In genomic region chr11:18050853-18051252, GRCh38 we compare ENCODE assay signal across 22 cellular contexts.
"Had no signal": no experiment of that assay in that cellular context is flagged by ENCODE, and none has a peak within 500 bp of the region (broad histone marks: within the 10 kb centered on the region; RNA-seq: fewer than 3 reads in every experiment).

No MANE protein-coding gene starts in this region.

- H3K4me1 Mint-ChIP-seq: activated CD8-positive, alpha-beta memory T cell treated with anti-CD3 and anti-CD28 coated beads, Interleukin-2, amount 10 ng/mL, durations not matched to agents 7 days and 5 days; activated naive CD4-positive, alpha-beta T cell treated with anti-CD3 and anti-CD28 coated beads, Interleukin-2, amount 50 U/mL, for 24 hours; WTC11 had no signal

- ATAC-seq: activated CD8-positive, alpha-beta memory T cell treated with anti-CD3 and anti-CD28 coated beads, Interleukin-2, amount 10 ng/mL, durations not matched to agents 7 days and 5 days; WTC11 had no signal

- H3K36me3 Mint-ChIP-seq: activated CD8-positive, alpha-beta memory T cell treated with anti-CD3 and anti-CD28 coated beads, Interleukin-2, amount 10 ng/mL, durations not matched to agents 7 days and 5 days; WTC11 had no signal

- DNase-seq: activated CD4-positive, alpha-beta T cell treated with anti-CD3 and anti-CD28 coated beads for 48 hours; activated CD4-positive, alpha-beta T cell treated with anti-CD3 and anti-CD28 coated beads, Interleukin-2, amount 50 U/mL, for 48 hours; activated CD4-positive, CD25-positive, alpha-beta regulatory T cell treated with anti-CD3 and anti-CD28 coated beads, Interleukin-2, amount 50 U/mL, for 72 hours; activated CD8-positive, alpha-beta memory T cell treated with anti-CD3 and anti-CD28 coated beads, Interleukin-2, amount 10 ng/mL, durations not matched to agents 7 days and 5 days; activated effector memory CD4-positive, alpha-beta T cell treated with Interleukin-2 at 50 U/mL for 16 hours; activated naive CD4-positive, alpha-beta T cell; activated T-cell treated with anti-CD3 and anti-CD28 coated beads, Interleukin-2, amount 50 U/mL, for 24 hours; aorta; central memory CD4-positive, alpha-beta T cell; MM.1S; NCI-H1105; NCI-H1436; NCI-H1694 treated with DMSO at 0.1 percent for 48 hours; NCI-H2029 treated with DMSO at 0.1 percent for 48 hours; NCI-H345; NCI-H510A treated with DMSO at 0.1 percent for 48 hours; NCI-H69; NK-92 treated with Interleukin-12 subunit alpha and Interleukin-12 subunit beta, amount 100 ng/mL, for 24 hours had no signal

- H3K27ac Mint-ChIP-seq: activated CD8-positive, alpha-beta memory T cell treated with anti-CD3 and anti-CD28 coated beads, Interleukin-2, amount 10 ng/mL, durations not matched to agents 7 days and 5 days; activated naive CD4-positive, alpha-beta T cell treated with anti-CD3 and anti-CD28 coated beads, Interleukin-2, amount 50 U/mL, for 24 hours; activated T-cell treated with anti-CD3 and anti-CD28 coated beads, Interleukin-2, amount 50 U/mL, for 24 hours; activated T-helper 1 cell treated with anti-CD3 and anti-CD28 coated beads, Interleukin-12 subunit alpha, Interleukin-12 subunit beta, Interleukin-2, Interleukin-4 antibody, amounts not matched to agents 30 ng/mL and 10 ng/mL and 1 ng/mL, durations not matched to agents 14 hours and 24 hours and 36 hours; T-helper 1 cell treated with Interleukin-12 subunit alpha and Interleukin-12 subunit beta and Interleukin-4 antibody, amounts not matched to agents 30 μg/mL and 1 μg/mL, for 36 hours; WTC11 had no signal

- H3K9me3 Mint-ChIP-seq: activated T-cell treated with anti-CD3 and anti-CD28 coated beads, Interleukin-2, amount 50 U/mL, for 24 hours; activated T-helper 1 cell treated with anti-CD3 and anti-CD28 coated beads, Interleukin-12 subunit alpha, Interleukin-12 subunit beta, Interleukin-2, Interleukin-4 antibody, amounts not matched to agents 30 ng/mL and 10 ng/mL and 1 ng/mL, durations not matched to agents 14 hours and 24 hours and 36 hours; T-helper 1 cell treated with Interleukin-12 subunit alpha and Interleukin-12 subunit beta and Interleukin-4 antibody, amounts not matched to agents 30 μg/mL and 1 μg/mL, for 36 hours; WTC11 had no signal

- H3K4me3 Mint-ChIP-seq: activated CD8-positive, alpha-beta memory T cell treated with anti-CD3 and anti-CD28 coated beads, Interleukin-2, amount 10 ng/mL, durations not matched to agents 7 days and 5 days; activated naive CD4-positive, alpha-beta T cell treated with anti-CD3 and anti-CD28 coated beads, Interleukin-2, amount 50 U/mL, for 24 hours; activated T-cell treated with anti-CD3 and anti-CD28 coated beads, Interleukin-2, amount 50 U/mL, for 24 hours; activated T-helper 1 cell treated with anti-CD3 and anti-CD28 coated beads, Interleukin-12 subunit alpha, Interleukin-12 subunit beta, Interleukin-2, Interleukin-4 antibody, amounts not matched to agents 30 ng/mL and 10 ng/mL and 1 ng/mL, durations not matched to agents 14 hours and 24 hours and 36 hours; T-helper 1 cell treated with Interleukin-12 subunit alpha and Interleukin-12 subunit beta and Interleukin-4 antibody, amounts not matched to agents 30 μg/mL and 1 μg/mL, for 36 hours; WTC11 had no signal
